8 cellular contexts compared by ENCODE assay signal in the genomic region with DNA sequence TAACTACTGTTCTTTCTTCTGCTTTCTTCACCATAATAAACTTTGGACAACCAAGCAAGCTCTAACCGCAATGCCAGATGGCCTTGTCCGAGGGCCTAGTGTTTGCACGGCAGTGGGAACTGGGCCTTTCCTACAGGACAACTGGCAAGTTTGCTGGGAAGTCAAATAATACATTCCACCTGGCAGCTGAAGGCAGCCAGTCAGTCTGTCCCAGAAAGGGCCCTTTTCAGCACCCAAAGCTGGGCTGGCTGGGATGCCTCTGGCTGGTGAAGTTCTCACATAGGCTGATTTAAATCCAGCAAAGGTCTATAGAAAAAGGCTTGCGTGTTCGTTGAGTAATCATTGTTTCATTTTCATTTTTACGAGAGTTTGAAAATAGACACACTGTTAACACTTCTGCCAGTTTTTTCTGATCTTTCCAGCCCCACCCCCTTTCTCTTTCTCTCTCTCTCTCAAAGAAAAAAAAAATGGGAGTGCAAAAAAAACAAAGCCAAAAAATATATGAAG.
DNase-seq lines count a peak whose midpoint lies in the region; ATAC-seq and TF ChIP-seq lines count a peak whose summit lies in the region.

No MANE protein-coding gene starts in this region.

- peak in 1 of 7 experiments; percentile 46 for DNase-seq in CD8-positive, alpha-beta T cell
- DNase-seq in Jurkat, Clone E6-1 (ENCODE audit: low read depth, low spot score) = peak; percentile 35
- DNase-seq in activated naive CD8-positive, alpha-beta T cell treated with anti-CD3 and anti-CD28 coated beads, Interleukin-2, amount 50 U/mL, for 24 hours = peak; percentile 30
- peak; percentile 40 for DNase-seq in medulla oblongata (ENCODE audit: extremely low spot score)
- DNase-seq in transverse colon = peak; percentile 38
- no peak for DNase-seq in HEK293T (ENCODE audit: extremely low spot score)
- DNase-seq in NCI-H2081 (lab: John Stamatoyannopoulos, UW) = no peak

- H3K27ac ChIP-seq in CD8-positive, alpha-beta T cell (ENCODE audit: low read depth, low read length) = no peak overlapping the region
- H3K27ac ChIP-seq in transverse colon = peak overlapping the region; percentile 76 to 82 (median 80)

- peak; percentile 62 for ATAC-seq in CD8-positive, alpha-beta T cell
- ATAC-seq in GM19468 (IDR thresholded peaks at IDR 0.05; ENCODE audit: extremely low read depth, unreplicated experiment) = peak; percentile 33
- ATAC-seq in activated naive CD8-positive, alpha-beta T cell treated with anti-CD3 and anti-CD28 coated beads, Interleukin-2, amount 50 U/mL, for 24 hours = peak; percentile 90

- intact Hi-C loops in CD8-positive, alpha-beta T cell (cut with DNase I, micrococcal nuclease) = no loop called here
- intact Hi-C loops in transverse colon (cut with DNase I; ENCODE audit: low total_unique reads) = no loop called here

- H3K9me3 Mint-ChIP-seq in CD8-positive, alpha-beta T cell = no peaks in the 10 kb centered on the region
- no peaks in the 10 kb centered on the region for H3K9me3 Mint-ChIP-seq in activated naive CD8-positive, alpha-beta T cell treated with anti-CD3 and anti-CD28 coated beads, Interleukin-2, amount 50 U/mL, for 24 hours

- H3K4me3 Mint-ChIP-seq in CD8-positive, alpha-beta T cell = peak overlapping the region; percentile 68
- peak overlapping the region; percentile 13 for H3K4me3 Mint-ChIP-seq in activated naive CD8-positive, alpha-beta T cell treated with anti-CD3 and anti-CD28 coated beads, Interleukin-2, amount 50 U/mL, for 24 hours

- 16 to 19% methylated on average over 6 of the region's 6 CpGs for WGBS in transverse colon (ENCODE audit: low coverage in 1 of 2), 2 donors

- no peaks in the 10 kb centered on the region for H3K9me3 ChIP-seq in CD8-positive, alpha-beta T cell (ENCODE audit: low read length)
- no peaks in the 10 kb centered on the region for H3K9me3 ChIP-seq in transverse colon

- H3K4me3 ChIP-seq in CD8-positive, alpha-beta T cell (ENCODE audit: low read depth, low read length) = no peak overlapping the region
- H3K4me3 ChIP-seq in Jurkat, Clone E6-1 (ENCODE audit: low read length) = no peak overlapping the region
- peak overlapping the region in 2 of 4 donors; percentile 8 to 31 for H3K4me3 ChIP-seq in transverse colon

- TF ChIP-seq EP300 in transverse colon (IDR thresholded peaks at IDR 0.05; ENCODE audit: low read depth) = no peak

- H3K36me3 Mint-ChIP-seq in CD8-positive, alpha-beta T cell = peaks cover 6% of the 10 kb centered on the region
- H3K36me3 Mint-ChIP-seq in activated naive CD8-positive, alpha-beta T cell treated with anti-CD3 and anti-CD28 coated beads, Interleukin-2, amount 50 U/mL, for 24 hours (ENCODE audit: low read depth) = no peaks in the 10 kb centered on the region

- no peak for TF ChIP-seq CTCF in CD8-positive, alpha-beta T cell (IDR thresholded peaks at IDR 0.05)
- TF ChIP-seq CTCF in transverse colon (IDR thresholded peaks at IDR 0.05) = no peak

- POLR2A ChIA-PET in CD8-positive, alpha-beta T cell (lab: Charles Lee) = no interaction called here
- POLR2A ChIA-PET in HEK293T (lab: Yijun Ruan, JAX) = no interaction called here

- CTCF ChIA-PET in CD8-positive, alpha-beta T cell (lab: Charles Lee) = interaction anchor here (0.9 kb wide), 1 partner anchor 178 kb away, joined by 3 read pairs; no protein-coding TSS in a partner anchor
- CTCF ChIA-PET in HEK293T (lab: Yijun Ruan, JAX) = no interaction called here

- peaks cover 4% of the 10 kb centered on the region for H3K4me1 ChIP-seq in CD8-positive, alpha-beta T cell (ENCODE audit: insufficient read depth, low read length)
- peaks cover 0 to 23% (median 17%) of the 10 kb centered on the region in 4 donors for H3K4me1 ChIP-seq in transverse colon

- H3K36me3 ChIP-seq in CD8-positive, alpha-beta T cell (ENCODE audit: insufficient read depth, low read length) = no peaks in the 10 kb centered on the region
- no peaks in the 10 kb centered on the region for H3K36me3 ChIP-seq in transverse colon

- TF ChIP-seq POLR2A in transverse colon (IDR thresholded peaks at IDR 0.05) = no peak

- H3K27ac Mint-ChIP-seq in CD8-positive, alpha-beta T cell = peak overlapping the region; percentile 81
- H3K27ac Mint-ChIP-seq in activated naive CD8-positive, alpha-beta T cell treated with anti-CD3 and anti-CD28 coated beads, Interleukin-2, amount 50 U/mL, for 24 hours = peak overlapping the region; percentile 55

- no peaks in the 10 kb centered on the region for H3K27me3 Mint-ChIP-seq in CD8-positive, alpha-beta T cell (ENCODE audit: low read depth)
- no peaks in the 10 kb centered on the region for H3K27me3 Mint-ChIP-seq in activated naive CD8-positive, alpha-beta T cell treated with anti-CD3 and anti-CD28 coated beads, Interleukin-2, amount 50 U/mL, for 24 hours

- no peaks in the 10 kb centered on the region for H3K27me3 ChIP-seq in CD8-positive, alpha-beta T cell (ENCODE audit: insufficient read depth, low read length)
- no peaks in the 10 kb centered on the region for H3K27me3 ChIP-seq in transverse colon

- peaks cover 12% of the 10 kb centered on the region for H3K4me1 Mint-ChIP-seq in CD8-positive, alpha-beta T cell (ENCODE audit: low read depth)
- H3K4me1 Mint-ChIP-seq in activated naive CD8-positive, alpha-beta T cell treated with anti-CD3 and anti-CD28 coated beads, Interleukin-2, amount 50 U/mL, for 24 hours = peaks cover 13% of the 10 kb centered on the region

- in situ Hi-C loops in transverse colon (cut with MboI; ENCODE audit: low pct_ligation_motif_present in 1 of 4, low pct_unique_long_range_greater_than_20kb in 1 of 4, low sequenced_read_pairs in 3 of 4) = no loop called here

TF ChIP-seq in HEK293T, 16 proteins besides CTCF, POLR2A, EP300 and RAD21:
- no peak for TF ChIP-seq HDGF (IDR thresholded peaks at IDR 0.05; ENCODE audit: borderline replicate concordance)
- no peak for TF ChIP-seq L3MBTL2 (conservative IDR thresholded peaks at IDR 0.05)
- TF ChIP-seq FOXA1 (IDR thresholded peaks at IDR 0.05) = no peak
- TF ChIP-seq FOXK2 (IDR thresholded peaks at IDR 0.05) = no peak
- TF ChIP-seq SUZ12 (IDR thresholded peaks at IDR 0.05) = no peak
- TF ChIP-seq NFRKB (IDR thresholded peaks at IDR 0.05) = no peak
- TF ChIP-seq TARDBP (IDR thresholded peaks at IDR 0.05) = no peak

Comparison
In these comparisons a context has a peak if more than half of its experiments do, and no peak if none do; other contexts are left out.
1. ATAC-seq: peak in every context shown above with its lines; median percentile 90 in activated naive CD8-positive, alpha-beta T cell treated with anti-CD3 and anti-CD28 coated beads, Interleukin-2, amount 50 U/mL, for 24 hours; 62 in CD8-positive, alpha-beta T cell; 33 in GM19468.
2. DNase-seq: peak in Jurkat, Clone E6-1 (single experiment), activated naive CD8-positive, alpha-beta T cell treated with anti-CD3 and anti-CD28 coated beads, Interleukin-2, amount 50 U/mL, for 24 hours (single experiment), medulla oblongata (single experiment) and transverse colon (single experiment); none in HEK293T (single experiment) and NCI-H2081 (0 of 2).